Comparison of ENCODE assay signal across 9 cellular contexts in genomic region chr15:29570931-29571727, GRCh38.
DNase-seq lines count a peak whose midpoint lies in the region; ATAC-seq, FAIRE-seq and TF ChIP-seq lines count a peak whose summit lies in the region.
"Had no signal": no experiment of that assay in that cellular context is flagged by ENCODE, and none has a peak within 500 bp of the region (broad histone marks: within the 10 kb centered on the region; RNA-seq: fewer than 3 reads in every experiment).

No MANE protein-coding gene starts in this region.

- no peaks in the 10 kb centered on the region for H3K9me2 ChIP-seq in Karpas-422 (replicated peaks; ENCODE audit: insufficient read depth, low read length)

- CTCF ChIA-PET in HEK293T (lab: Yijun Ruan, JAX) = no interaction called here
- CTCF ChIA-PET in CD8-positive, alpha-beta memory T cell (lab: Charles Lee) = no interaction called here

- peak; percentile 11 for DNase-seq in Ammon's horn (ENCODE audit: low spot score)
- peak; percentile 38 for DNase-seq in HEK293T (ENCODE audit: extremely low spot score)
- peak; percentile 15 for DNase-seq in activated naive CD8-positive, alpha-beta T cell treated with anti-CD3 and anti-CD28 coated beads, Interleukin-2, amount 50 U/mL, for 24 hours
- peak; percentile 65 for DNase-seq in kidney
- DNase-seq in stimulated activated CD8-positive, alpha-beta memory T cell treated with anti-CD3 and anti-CD28 coated beads, Interleukin-4, amount 100 ng/mL, for 24 hours (ENCODE audit: low read depth) = peak; percentile 1
- DNase-seq in pons (ENCODE audit: low spot score) = no peak
- DNase-seq in CD8-positive, alpha-beta memory T cell = no peak
- DNase-seq in Karpas-422 = no peak

- intact Hi-C loops in kidney (cut with DNase I) = no loop called here

- peaks cover 1% of the 10 kb centered on the region for H3K36me3 Mint-ChIP-seq in activated naive CD8-positive, alpha-beta T cell treated with anti-CD3 and anti-CD28 coated beads, Interleukin-2, amount 50 U/mL, for 24 hours (ENCODE audit: low read depth)
- no peaks in the 10 kb centered on the region for H3K36me3 Mint-ChIP-seq in CD8-positive, alpha-beta memory T cell

- H3K4me3 Mint-ChIP-seq in activated naive CD8-positive, alpha-beta T cell treated with anti-CD3 and anti-CD28 coated beads, Interleukin-2, amount 50 U/mL, for 24 hours = peak overlapping the region; percentile 42
- peak overlapping the region in 2 of 7 donors; percentile 20 to 39 for H3K4me3 Mint-ChIP-seq in CD8-positive, alpha-beta memory T cell
- H3K4me3 Mint-ChIP-seq: central memory CD8-positive, alpha-beta T cell had no signal

- H3K9ac ChIP-seq in kidney (ENCODE audit: low read length in 2 of 2) (peak overlapping the region in 1 of 2 donors; percentile 22), Karpas-422 (ENCODE audit: low read length) (no peak overlapping the region)

- H3K9me3 Mint-ChIP-seq in activated naive CD8-positive, alpha-beta T cell treated with anti-CD3 and anti-CD28 coated beads, Interleukin-2, amount 50 U/mL, for 24 hours = no peaks in the 10 kb centered on the region
- H3K9me3 Mint-ChIP-seq in CD8-positive, alpha-beta memory T cell = peaks cover 0 to 19% (median 6%) of the 10 kb centered on the region in 5 donors
- H3K9me3 Mint-ChIP-seq: central memory CD8-positive, alpha-beta T cell had no signal

- H4K20me1 ChIP-seq in Karpas-422 (ENCODE audit: insufficient read depth, low read depth, low read length) = no peaks in the 10 kb centered on the region

- H3K4me3 ChIP-seq in kidney (ENCODE audit: low read length in 2 of 2) (peak overlapping the region; percentile 51 to 62), Karpas-422 (ENCODE audit: low read length) (no peak overlapping the region)
- no peak overlapping the region for H3K4me3 ChIP-seq in CD8-positive, alpha-beta memory T cell (ENCODE audit: low read length)

- no peaks in the 10 kb centered on the region for H3K79me2 ChIP-seq in Karpas-422 (ENCODE audit: low read length)

- peak; percentile 28 for ATAC-seq in activated naive CD8-positive, alpha-beta T cell treated with anti-CD3 and anti-CD28 coated beads, Interleukin-2, amount 50 U/mL, for 24 hours

- no peaks in the 10 kb centered on the region for H3K36me3 ChIP-seq in kidney (ENCODE audit: control insufficient read depth in 1 of 2, insufficient read depth in 2 of 2, low read length in 2 of 2)
- H3K36me3 ChIP-seq in CD8-positive, alpha-beta memory T cell (ENCODE audit: insufficient read depth, low read length) = no peaks in the 10 kb centered on the region
- H3K36me3 ChIP-seq in Karpas-422 (ENCODE audit: insufficient read depth, low read length) = no peaks in the 10 kb centered on the region

- H3K27ac Mint-ChIP-seq in activated naive CD8-positive, alpha-beta T cell treated with anti-CD3 and anti-CD28 coated beads, Interleukin-2, amount 50 U/mL, for 24 hours = no peak overlapping the region
- no peak overlapping the region for H3K27ac Mint-ChIP-seq in CD8-positive, alpha-beta memory T cell

- H3K9me3 ChIP-seq in kidney (ENCODE audit: control insufficient read depth in 1 of 2, low read length in 2 of 2) = no peaks in the 10 kb centered on the region
- no peaks in the 10 kb centered on the region for H3K9me3 ChIP-seq in CD8-positive, alpha-beta memory T cell (ENCODE audit: low read length)
- peaks cover 15% of the 10 kb centered on the region for H3K9me3 ChIP-seq in Karpas-422 (ENCODE audit: low read length)

- FAIRE-seq in kidney (lab: Jason Lieb, UNC) = no peak

- peaks cover 0 to 2% of the 10 kb centered on the region in 2 donors for H3K4me1 ChIP-seq in kidney (ENCODE audit: control insufficient read depth in 1 of 2, insufficient read depth in 1 of 2, low read depth in 1 of 2, low read length in 2 of 2)
- no peaks in the 10 kb centered on the region for H3K4me1 ChIP-seq in CD8-positive, alpha-beta memory T cell (ENCODE audit: insufficient read depth, low read length)
- H3K4me1 ChIP-seq in Karpas-422 (ENCODE audit: low read length) = no peaks in the 10 kb centered on the region

- H3K27ac ChIP-seq in kidney (ENCODE audit: low read depth in 2 of 2, low read length in 2 of 2) (no peak overlapping the region), Karpas-422 (ENCODE audit: low read length) (no peak overlapping the region)
- no peak overlapping the region for H3K27ac ChIP-seq in CD8-positive, alpha-beta memory T cell (ENCODE audit: low read depth, low read length)

- POLR2A ChIA-PET in HEK293T (lab: Yijun Ruan, JAX) = no interaction called here
- POLR2A ChIA-PET in CD8-positive, alpha-beta memory T cell (lab: Charles Lee) = no interaction called here

- peaks cover 65% of the 10 kb centered on the region for H3K27me3 Mint-ChIP-seq in activated naive CD8-positive, alpha-beta T cell treated with anti-CD3 and anti-CD28 coated beads, Interleukin-2, amount 50 U/mL, for 24 hours
- peaks cover 40 to 69% of the 10 kb centered on the region in 2 donors for H3K27me3 Mint-ChIP-seq in CD8-positive, alpha-beta memory T cell

- H3K27me3 ChIP-seq in CD8-positive, alpha-beta memory T cell (ENCODE audit: insufficient read depth, low read length, poor library complexity, severe bottlenecking) = no peaks in the 10 kb centered on the region
- H3K27me3 ChIP-seq in Karpas-422 (ENCODE audit: low read length) = no peaks in the 10 kb centered on the region

- no peak overlapping the region for H3K4me2 ChIP-seq in Karpas-422 (ENCODE audit: low read depth, low read length, poor library complexity, severe bottlenecking)

- no peak for TF ChIP-seq CTCF in kidney (IDR thresholded peaks at IDR 0.05; ENCODE audit: borderline replicate concordance, extremely low read depth, insufficient read depth)

- no peak overlapping the region for H2AFZ ChIP-seq in Karpas-422 (ENCODE audit: low read length)

- peaks cover 4% of the 10 kb centered on the region for H3K4me1 Mint-ChIP-seq in activated naive CD8-positive, alpha-beta T cell treated with anti-CD3 and anti-CD28 coated beads, Interleukin-2, amount 50 U/mL, for 24 hours
- H3K4me1 Mint-ChIP-seq in CD8-positive, alpha-beta memory T cell = peaks cover 2 to 12% (median 8%) of the 10 kb centered on the region in 3 donors
- H3K4me1 Mint-ChIP-seq: central memory CD8-positive, alpha-beta T cell had no signal

TF ChIP-seq in HEK293T, 16 proteins besides CTCF, POLR2A, EP300 and RAD21:
- TF ChIP-seq FOXA1 (IDR thresholded peaks at IDR 0.05) (no peak), FOXM1 (IDR thresholded peaks at IDR 0.05; ENCODE audit: borderline replicate concordance) (no peak), ELF4 (IDR thresholded peaks at IDR 0.05) (no peak), LEF1 (IDR thresholded peaks at IDR 0.05; ENCODE audit: borderline replicate concordance) (no peak), SUZ12 (IDR thresholded peaks at IDR 0.05) (no peak), CTBP1 (IDR thresholded peaks at IDR 0.05; ENCODE audit: borderline replicate concordance) (no peak), PKNOX1 (IDR thresholded peaks at IDR 0.05) (no peak), SP1 (IDR thresholded peaks at IDR 0.05) (no peak), L3MBTL2 (conservative IDR thresholded peaks at IDR 0.05) (no peak), ARNT (IDR thresholded peaks at IDR 0.05) (no peak), NFRKB (IDR thresholded peaks at IDR 0.05) (no peak), BHLHE40 (IDR thresholded peaks at IDR 0.05; ENCODE audit: borderline replicate concordance) (no peak), HDGF (IDR thresholded peaks at IDR 0.05; ENCODE audit: borderline replicate concordance) (no peak), TARDBP (IDR thresholded peaks at IDR 0.05) (no peak), ZNF384 (IDR thresholded peaks at IDR 0.05) (no peak), FOXK2 (IDR thresholded peaks at IDR 0.05) (no peak)

Comparison
In these comparisons a context has a peak if more than half of its experiments do, and no peak if none do; other contexts are left out.
1. DNase-seq: peak in Ammon's horn (single experiment), HEK293T (single experiment), activated naive CD8-positive, alpha-beta T cell treated with anti-CD3 and anti-CD28 coated beads, Interleukin-2, amount 50 U/mL, for 24 hours (single experiment), kidney (single experiment) and stimulated activated CD8-positive, alpha-beta memory T cell treated with anti-CD3 and anti-CD28 coated beads, Interleukin-4, amount 100 ng/mL, for 24 hours (single experiment); none in pons (single experiment), CD8-positive, alpha-beta memory T cell (0 of 5) and Karpas-422 (single experiment).
2. H3K4me3 ChIP-seq: peak in kidney (2 of 2); none in CD8-positive, alpha-beta memory T cell (single experiment) and Karpas-422 (single experiment).